In genomic region chr16:67017810-67018488, GRCh38 we compare ENCODE assay signal across 8 cellular contexts. TPM values are rescaled to one million over a fixed set of nuclear protein-coding genes. Genes with fewer than 3 reads are reported as not detected.
A peak's percentile ranks its signal among the peaks of the same experiment; 100 is the strongest.
DNase-seq lines count a peak whose midpoint lies in the region; ATAC-seq and TF ChIP-seq lines count a peak whose summit lies in the region.

No MANE protein-coding gene starts in this region.

- DNase-seq in BE2C (peak; percentile 92), NCI-H226 (peak; percentile 97), WTC11 (ENCODE audit: low spot score) (peak; percentile 95)
- DNase-seq in central memory CD4-positive, alpha-beta T cell, result peak; percentile 84
- peak; percentile 70 for DNase-seq in stimulated activated CD8-positive, alpha-beta memory T cell treated with anti-CD3 and anti-CD28 coated beads, Interleukin-12 subunit alpha, Interleukin-12 subunit beta, amount 100 ng/mL, for 24 hours (ENCODE audit: extremely low read depth)

- H3K4me3 ChIP-seq in BE2C (ENCODE audit: low read depth, low read length), result no peak overlapping the region
- H3K4me3 ChIP-seq in liver (ENCODE audit: low read depth in 1 of 3, low read length in 3 of 3), result no peak overlapping the region

- H3K4me1 Mint-ChIP-seq in WTC11, result no peaks in the 10 kb centered on the region

- H3K27me3 ChIP-seq in BE2C (no peaks in the 10 kb centered on the region), liver (ENCODE audit: control insufficient read depth in 4 of 4, insufficient read depth in 4 of 4, low read length in 3 of 4) (no peaks in the 10 kb centered on the region)

- H3K4me1 ChIP-seq in BE2C (peaks cover 17% of the 10 kb centered on the region), liver (ENCODE audit: control insufficient read depth in 4 of 4, insufficient read depth in 4 of 4, low read length in 3 of 4) (peaks cover 5 to 10% (median 7%) of the 10 kb centered on the region in 4 donors)

- H3K27me3 Mint-ChIP-seq in WTC11 (ENCODE audit: low read depth), result peaks cover 41% of the 10 kb centered on the region

- POLR2A ChIA-PET in WTC11 (lab: Charles Lee), result interaction anchor here (0.6 to 1.7 kb wide), 3 partner anchors 12 to 137 kb away, joined by 3 to 4 read pairs (median 3); no protein-coding TSS in a partner anchor

- peak; percentile 73 for ATAC-seq in GM19035 (IDR thresholded peaks at IDR 0.05; ENCODE audit: unreplicated experiment)
- ATAC-seq in HG03280 (IDR thresholded peaks at IDR 0.05; ENCODE audit: unreplicated experiment), result peak; percentile 86
- peak; percentile 96 for ATAC-seq in WTC11

- H3K9me3 Mint-ChIP-seq in WTC11, result no peaks in the 10 kb centered on the region

- WGBS in liver, result 31% methylated on average over 6 of the region's 6 CpGs

- H3K27ac ChIP-seq in liver (ENCODE audit: low read depth in 1 of 2, low read length in 2 of 2), result no peak overlapping the region

- H3K4me3 Mint-ChIP-seq in WTC11, result no peak overlapping the region

- TF ChIP-seq CTCF in BE2C (IDR thresholded peaks at IDR 0.05; ENCODE audit: low read depth, low read length), result peak; percentile 92
- TF ChIP-seq CTCF in WTC11 (IDR thresholded peaks at IDR 0.05), result peak; percentile 85
- peak; percentile 91 for TF ChIP-seq CTCF in liver (IDR thresholded peaks at IDR 0.05; ENCODE audit: low read depth, low read length, missing input control)

- H3K27ac Mint-ChIP-seq in WTC11, result no peak overlapping the region

- H3K36me3 ChIP-seq in BE2C (no peaks in the 10 kb centered on the region), liver (ENCODE audit: control insufficient read depth in 4 of 4, insufficient read depth in 3 of 4, low read depth in 1 of 4, low read length in 3 of 4) (no peaks in the 10 kb centered on the region)

- H3K9me3 ChIP-seq in BE2C (no peaks in the 10 kb centered on the region), liver (ENCODE audit: control insufficient read depth in 4 of 4, low read length in 3 of 4) (no peaks in the 10 kb centered on the region)

- no peaks in the 10 kb centered on the region for H3K36me3 Mint-ChIP-seq in WTC11

- CTCF ChIA-PET in WTC11 (lab: Charles Lee), result interaction anchor here (0.5 to 3.3 kb wide), 78 partner anchors 10 to 918 kb away, joined by 3 to 79 read pairs (median 4); partner anchors contain the start of genes B3GNT9, CBFB, CES3 and ELMO3

- no peak overlapping the region for H3K9ac ChIP-seq in liver (ENCODE audit: low read depth in 1 of 2, low read length in 2 of 2)

- TF ChIP-seq RAD21 in liver (IDR thresholded peaks at IDR 0.05), result peak; percentile 96 to 98

TF ChIP-seq in WTC11, 78 proteins besides CTCF, POLR2A, EP300 and RAD21 (continues in another document):
- TF ChIP-seq E2F5 (CRISPR knock-in tag; IDR thresholded peaks at IDR 0.05) (0 out of 2 replicates have a peak, but pooled peaks have one; percentile 16), NFATC4 (CRISPR knock-in tag; IDR thresholded peaks at IDR 0.05) (no peak), SOX15 (CRISPR knock-in tag; IDR thresholded peaks at IDR 0.05) (no peak), ATF3 (CRISPR knock-in tag; conservative IDR thresholded peaks at IDR 0.05) (no peak), ZNF512 (CRISPR knock-in tag; IDR thresholded peaks at IDR 0.05; ENCODE audit: borderline replicate concordance) (no peak)
- TF ChIP-seq, protein P1, sequence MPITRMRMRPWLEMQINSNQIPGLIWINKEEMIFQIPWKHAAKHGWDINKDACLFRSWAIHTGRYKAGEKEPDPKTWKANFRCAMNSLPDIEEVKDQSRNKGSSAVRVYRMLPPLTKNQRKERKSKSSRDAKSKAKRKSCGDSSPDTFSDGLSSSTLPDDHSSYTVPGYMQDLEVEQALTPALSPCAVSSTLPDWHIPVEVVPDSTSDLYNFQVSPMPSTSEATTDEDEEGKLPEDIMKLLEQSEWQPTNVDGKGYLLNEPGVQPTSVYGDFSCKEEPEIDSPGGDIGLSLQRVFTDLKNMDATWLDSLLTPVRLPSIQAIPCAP (CRISPR knock-in tag; IDR thresholded peaks at IDR 0.05), result no peak

TF ChIP-seq in liver, 16 proteins besides CTCF, POLR2A, EP300 and RAD21:
- TF ChIP-seq SP1 (IDR thresholded peaks at IDR 0.05) (peak; percentile 42), YY1 (IDR thresholded peaks at IDR 0.05) (no peak)

RNA-seq across cellular contexts. Expression of gene CBFB, which starts 11.0 kb away (rescaled TPM):
- 51.0 TPM for polyA plus RNA-seq in BE2C (2012; ENCODE audit: insufficient read depth, insufficient read length, low read depth)
- total RNA-seq in WTC11 (2021), result 36.9 to 40.9 TPM (median 37.1 TPM) in 3 replicates
- total RNA-seq in liver, result 10 to 100 TPM; 14.4 to 19.3 TPM
- 1 to 10 TPM; 6.8 to 8.0 TPM for polyA plus RNA-seq in liver

RNA-seq across cellular contexts. Expression of gene CES4A, which starts 29.6 kb away (rescaled TPM):
- polyA plus RNA-seq in BE2C (2012; ENCODE audit: insufficient read depth, insufficient read length, low read depth), result not detected
- total RNA-seq in WTC11 (2021), result 0.57 to 0.89 TPM (median 0.61 TPM) in 3 replicates
- 10 to 100 TPM in 1 of 2 donors, 1 to 10 TPM in 1; 1.6 to 20.5 TPM for total RNA-seq in liver
- 10 to 100 TPM in 1 of 2 donors, 1 to 10 TPM in 1; 5.4 to 17.1 TPM for polyA plus RNA-seq in liver

RNA-seq across cellular contexts. Expression of gene CES3, which starts 56.9 kb away (rescaled TPM):
- polyA plus RNA-seq in BE2C (2012; ENCODE audit: insufficient read depth, insufficient read length, low read depth), result 9.2 TPM
- total RNA-seq in WTC11 (2021) (3.3 to 6.0 TPM (median 5.7 TPM) in 3 replicates), liver (10 to 100 TPM in 1 of 2 donors, under 1 TPM in 1; 0.19 to 28.3 TPM)
- 10 to 100 TPM; 12.3 to 12.7 TPM for polyA plus RNA-seq in liver
